ENCODE assay signal across 9 cellular contexts in the genomic region with DNA sequence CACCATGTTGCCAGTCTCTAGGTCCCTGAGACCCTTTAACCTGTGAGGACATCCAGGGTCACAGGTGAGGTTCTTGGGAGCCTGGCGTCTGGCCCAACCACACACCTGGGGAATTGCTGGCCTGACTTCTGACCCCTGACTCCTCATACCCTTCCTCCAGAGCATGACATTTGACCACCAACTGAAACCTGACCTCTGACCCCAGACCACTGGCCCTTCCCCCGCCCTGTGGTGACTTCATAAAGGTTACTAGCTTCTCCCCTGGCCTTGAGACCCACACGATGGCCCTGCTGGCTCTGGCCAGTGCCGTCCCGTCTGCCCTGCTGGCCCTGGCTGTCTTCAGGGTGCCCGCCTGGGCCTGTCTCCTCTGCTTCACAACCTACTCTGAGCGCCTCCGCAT. TPM values are rescaled to one million over a fixed set of nuclear protein-coding genes. Genes with fewer than 3 reads are reported as not detected.
DNase-seq lines count a peak whose midpoint lies in the region; ATAC-seq and TF ChIP-seq lines count a peak whose summit lies in the region.
"Had no signal": no experiment of that assay in that cellular context is flagged by ENCODE, and none has a peak within 500 bp of the region (broad histone marks: within the 10 kb centered on the region; RNA-seq: fewer than 3 reads in every experiment).

Gene SPACA6 (plus strand): TSS at position 85 of the 400 bp plus-strand sequence. CDS start 197 bp downstream, at position 282.

- H3K4me3 Mint-ChIP-seq in MCF 10A (ENCODE audit: unreplicated experiment), result peak within 1 kb of the TSS; percentile 73

- H3K4me1 Mint-ChIP-seq in MCF 10A (ENCODE audit: insufficient read depth, unreplicated experiment), result peaks cover 32% of the 10 kb centered on the region

- CTCF ChIA-PET in MCF 10A (lab: Yijun Ruan, JAX), result no interaction called here

- no peaks in the 10 kb centered on the region for H3K9me3 Mint-ChIP-seq in MCF 10A (ENCODE audit: unreplicated experiment)

- H3K4me3 ChIP-seq in kidney epithelial cell (ENCODE audit: low read depth, low read length) (peak within 1 kb of the TSS; percentile 93), stomach (peak within 1 kb of the TSS; percentile 89 to 98 (median 93))

- peaks cover 62% of the 10 kb centered on the region for H3K36me3 Mint-ChIP-seq in MCF 10A (ENCODE audit: insufficient read depth, unreplicated experiment)

- no peak for TF ChIP-seq EP300 in stomach (IDR thresholded peaks at IDR 0.05)

- POLR2A ChIA-PET in MCF 10A (lab: Yijun Ruan, JAX), result no interaction called here

- TF ChIP-seq CTCF in MCF 10A (IDR thresholded peaks at IDR 0.05; ENCODE audit: unreplicated experiment) (no peak), kidney epithelial cell (IDR thresholded peaks at IDR 0.05; ENCODE audit: insufficient read depth, low read length, poor library complexity, severe bottlenecking) (no peak), stomach (IDR thresholded peaks at IDR 0.05) (no peak)

- peaks cover 6% of the 10 kb centered on the region for H3K36me3 ChIP-seq in kidney epithelial cell (ENCODE audit: control insufficient read depth, insufficient read depth, low read length)
- H3K36me3 ChIP-seq in stomach, result peaks cover 17 to 55% (median 51%) of the 10 kb centered on the region in 4 donors

- peak within 1 kb of the TSS; percentile 93 for H3K27ac Mint-ChIP-seq in MCF 10A (ENCODE audit: low read depth, unreplicated experiment)

- no peak for TF ChIP-seq POLR2A in stomach (IDR thresholded peaks at IDR 0.05)

- H3K4me1 ChIP-seq in stomach, result peaks cover 22 to 45% (median 34%) of the 10 kb centered on the region in 4 donors

- no peaks in the 10 kb centered on the region for H3K9me3 ChIP-seq in stomach

- intact Hi-C loops in MCF 10A (cut with micrococcal nuclease), result no loop called here
- intact Hi-C loops in stomach (cut with DNase I; ENCODE audit: low total_unique reads), result no loop called here

- ATAC-seq in HG02970 (IDR thresholded peaks at IDR 0.05; ENCODE audit: low FRiP score, unreplicated experiment) (no peak), GM18519 (IDR thresholded peaks at IDR 0.05; ENCODE audit: low FRiP score, unreplicated experiment) (no peak)

- BruUV-seq in MCF 10A (replicated peaks; lab: Mats Ljungman, UMichigan), result no TSS peak

- H3K27me3 Mint-ChIP-seq in MCF 10A (ENCODE audit: insufficient read depth, unreplicated experiment), result no peaks in the 10 kb centered on the region

- no peaks in the 10 kb centered on the region for H3K27me3 ChIP-seq in kidney epithelial cell (ENCODE audit: control insufficient read depth, insufficient read depth, low read length)
- peaks cover 0 to 21% (median 0%) of the 10 kb centered on the region in 3 donors for H3K27me3 ChIP-seq in stomach

- H3K27ac ChIP-seq in stomach, result peak within 1 kb of the TSS in 4 of 5 donors; percentile 94 to 99 (median 98)

- DNase-seq in HT-29 (ENCODE audit: low spot score) (no peak), MCF 10A (ENCODE audit: unreplicated experiment) (no peak), kidney epithelial cell (ENCODE audit: low read depth) (no peak), stomach (no peak), inferior parietal cortex (ENCODE audit: extremely low spot score) (no peak)
- DNase-seq in stimulated activated CD4-positive, alpha-beta T cell treated with anti-CD3 and anti-CD28 coated beads, Interleukin-4, amount 100 ng/mL, for 1 hour, result no peak
- DNase-seq: erythroblast had no signal

- WGBS in stomach, 5 donors, result 81 to 88% (median 85%) methylated on average over 5 to 8 of the region's 8 CpGs

RNA-seq across cellular contexts. Expression of gene SPACA6, which starts in this region (rescaled TPM):
- 13.6 and 17.8 TPM in 2 replicates for total RNA-seq in HT-29 (2014; rRNA removed; shearing (Covaris generic))
- total RNA-seq in MCF 10A (2022) (13.1 and 18.1 TPM in 2 replicates), kidney epithelial cell (7.8 and 12.6 TPM in 2 replicates), stomach (100 to 1,000 TPM in 1 of 5 donors, 1 to 10 TPM in 4; 1.2 to 151 (median 3.9) TPM)
- polyA plus RNA-seq in stomach, result 10 to 100 TPM; 11.2 to 26.7 (median 19.8) TPM
